31 cellular contexts compared by ENCODE assay signal in the genomic region with DNA sequence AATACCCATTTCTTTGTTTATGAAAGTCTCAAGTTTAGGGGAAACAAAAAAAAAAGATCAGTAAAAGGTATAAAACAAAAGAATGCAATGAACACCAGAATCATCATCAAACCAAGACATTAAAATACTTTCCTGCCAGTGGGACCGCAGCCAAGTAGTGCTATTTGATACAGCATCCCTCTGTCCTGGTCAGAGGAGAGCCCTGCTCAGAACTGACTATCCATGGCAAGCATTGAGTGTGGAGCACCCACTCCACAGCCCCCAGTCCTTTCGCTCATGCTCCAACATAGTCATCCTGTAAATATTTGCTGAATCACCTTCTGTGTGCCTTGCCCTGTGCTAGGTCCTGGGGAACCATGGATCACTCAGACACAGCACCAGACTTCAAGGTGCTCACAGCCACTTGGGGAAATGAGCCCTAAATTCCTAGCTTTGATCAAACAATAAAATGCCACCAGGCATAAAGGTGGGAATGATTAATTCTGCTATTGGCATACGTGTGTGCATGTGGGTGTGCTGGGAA.
"Had no signal": no experiment of that assay in that cellular context is flagged by ENCODE, and none has a peak within 500 bp of the region (broad histone marks: within the 10 kb centered on the region; RNA-seq: fewer than 3 reads in every experiment).

No MANE protein-coding gene starts in this region.

- DNase-seq: activated CD4-positive, alpha-beta memory T cell treated with anti-CD3 and anti-CD28 coated beads for 36 hours; activated CD4-positive, alpha-beta T cell treated with anti-CD3 and anti-CD28 coated beads, Interleukin-2, amount 10 ng/mL, durations not matched to agents 24 days and 14 days; activated CD4-positive, CD25-positive, alpha-beta regulatory T cell treated with anti-CD3 and anti-CD28 coated beads, Interleukin-2, amount 50 U/mL, for 72 hours; activated CD8-positive, alpha-beta memory T cell treated with anti-CD3 and anti-CD28 coated beads, Interleukin-2, amount 50 U/mL, for 4 hours; activated gamma-delta T cell; activated naive CD4-positive, alpha-beta T cell treated with anti-CD3 and anti-CD28 coated beads, Interleukin-2, amount 10 ng/mL, durations not matched to agents 7 days and 5 days; activated naive CD8-positive, alpha-beta T cell treated with anti-CD3 and anti-CD28 coated beads, Interleukin-2, amount 10 ng/mL, durations not matched to agents 7 days and 5 days; activated T-cell treated with anti-CD3 and anti-CD28 coated beads, Interleukin-2, amount 50 U/mL, for 24 hours; dorsolateral prefrontal cortex; effector memory CD4-positive, alpha-beta T cell; erythroblast; hippocampal formation; kidney; left colon; midbrain; naive thymus-derived CD4-positive, alpha-beta T cell; ovary; retina; sigmoid colon; small intestine; stimulated activated CD4-positive, alpha-beta T cell treated with anti-CD3 and anti-CD28 coated beads, Interleukin-4, amount 100 ng/mL, for 24 hours; T1000 had no signal

- H3K27ac Mint-ChIP-seq: activated CD4-positive, alpha-beta memory T cell treated with anti-CD3 and anti-CD28 coated beads for 36 hours; activated CD4-positive, alpha-beta T cell treated with anti-CD3 and anti-CD28 coated beads, Interleukin-2, amount 10 ng/mL, durations not matched to agents 24 days and 14 days; activated naive CD4-positive, alpha-beta T cell treated with anti-CD3 and anti-CD28 coated beads, Interleukin-2, amount 10 ng/mL, durations not matched to agents 7 days and 5 days; activated naive CD8-positive, alpha-beta T cell treated with anti-CD3 and anti-CD28 coated beads, Interleukin-2, amount 10 ng/mL, durations not matched to agents 7 days and 5 days; activated T-cell treated with anti-CD3 and anti-CD28 coated beads, Interleukin-2, amount 50 U/mL, for 24 hours; brain; memory B cell; stimulated activated effector memory CD8-positive, alpha-beta T cell treated with anti-CD3 and anti-CD28 coated beads, Interleukin-12 subunit alpha, Interleukin-12 subunit beta, amount 100 ng/mL, for 72 hours; stimulated activated naive CD8-positive, alpha-beta T cell treated with anti-CD3 and anti-CD28 coated beads, Interleukin-15, Interleukin-2, amounts not matched to agents 100 ng/mL and 50 ng/mL, for 24 hours had no signal

- H3K27ac ChIP-seq: ascending aorta, coronary artery, dorsolateral prefrontal cortex, gastroesophageal sphincter, ovary, prostate gland, sigmoid colon had no signal

- H3K9me3 ChIP-seq: ascending aorta, ovary, prostate gland, sigmoid colon had no signal

- H3K4me1 ChIP-seq: ascending aorta, gastroesophageal sphincter, prostate gland, sigmoid colon had no signal

- H3K9me3 Mint-ChIP-seq: activated naive CD8-positive, alpha-beta T cell treated with anti-CD3 and anti-CD28 coated beads, Interleukin-2, amount 10 ng/mL, durations not matched to agents 7 days and 5 days; activated T-cell treated with anti-CD3 and anti-CD28 coated beads, Interleukin-2, amount 50 U/mL, for 24 hours; stimulated activated effector memory CD8-positive, alpha-beta T cell treated with anti-CD3 and anti-CD28 coated beads, Interleukin-12 subunit alpha, Interleukin-12 subunit beta, amount 100 ng/mL, for 72 hours; stimulated activated naive CD8-positive, alpha-beta T cell treated with anti-CD3 and anti-CD28 coated beads, Interleukin-15, Interleukin-2, amounts not matched to agents 100 ng/mL and 50 ng/mL, for 24 hours had no signal

- H3K36me3 Mint-ChIP-seq: activated CD4-positive, alpha-beta memory T cell treated with anti-CD3 and anti-CD28 coated beads for 36 hours; activated naive CD4-positive, alpha-beta T cell treated with anti-CD3 and anti-CD28 coated beads, Interleukin-2, amount 10 ng/mL, durations not matched to agents 7 days and 5 days; activated naive CD8-positive, alpha-beta T cell treated with anti-CD3 and anti-CD28 coated beads, Interleukin-2, amount 10 ng/mL, durations not matched to agents 7 days and 5 days; brain; stimulated activated effector memory CD8-positive, alpha-beta T cell treated with anti-CD3 and anti-CD28 coated beads, Interleukin-12 subunit alpha, Interleukin-12 subunit beta, amount 100 ng/mL, for 72 hours had no signal

- H3K27me3 ChIP-seq: ascending aorta, cardiac muscle cell, ovary, sigmoid colon had no signal

- FAIRE-seq: kidney, small intestine had no signal

- H3K4me3 Mint-ChIP-seq: activated CD4-positive, alpha-beta memory T cell treated with anti-CD3 and anti-CD28 coated beads for 36 hours; activated CD4-positive, alpha-beta T cell treated with anti-CD3 and anti-CD28 coated beads, Interleukin-2, amount 10 ng/mL, durations not matched to agents 24 days and 14 days; activated naive CD4-positive, alpha-beta T cell treated with anti-CD3 and anti-CD28 coated beads, Interleukin-2, amount 10 ng/mL, durations not matched to agents 7 days and 5 days; activated naive CD8-positive, alpha-beta T cell treated with anti-CD3 and anti-CD28 coated beads, Interleukin-2, amount 10 ng/mL, durations not matched to agents 7 days and 5 days; activated T-cell treated with anti-CD3 and anti-CD28 coated beads, Interleukin-2, amount 50 U/mL, for 24 hours; brain; memory B cell; naive thymus-derived CD4-positive, alpha-beta T cell; stimulated activated effector memory CD8-positive, alpha-beta T cell treated with anti-CD3 and anti-CD28 coated beads, Interleukin-12 subunit alpha, Interleukin-12 subunit beta, amount 100 ng/mL, for 72 hours; stimulated activated naive CD8-positive, alpha-beta T cell treated with anti-CD3 and anti-CD28 coated beads, Interleukin-15, Interleukin-2, amounts not matched to agents 100 ng/mL and 50 ng/mL, for 24 hours had no signal

- H3K4me3 ChIP-seq: ascending aorta, cardiac muscle cell, coronary artery, dorsolateral prefrontal cortex, gastroesophageal sphincter, ovary, prostate gland, sigmoid colon had no signal

- H3K4me1 Mint-ChIP-seq: activated CD4-positive, alpha-beta T cell treated with anti-CD3 and anti-CD28 coated beads, Interleukin-2, amount 10 ng/mL, durations not matched to agents 24 days and 14 days; activated naive CD8-positive, alpha-beta T cell treated with anti-CD3 and anti-CD28 coated beads, Interleukin-2, amount 10 ng/mL, durations not matched to agents 7 days and 5 days; memory B cell; naive thymus-derived CD4-positive, alpha-beta T cell; stimulated activated effector memory CD8-positive, alpha-beta T cell treated with anti-CD3 and anti-CD28 coated beads, Interleukin-12 subunit alpha, Interleukin-12 subunit beta, amount 100 ng/mL, for 72 hours had no signal

- H3K27me3 Mint-ChIP-seq: brain had no signal

- H3K36me3 ChIP-seq: ascending aorta, cardiac muscle cell, gastroesophageal sphincter, ovary, prostate gland, sigmoid colon had no signal

- ATAC-seq: gastroesophageal sphincter; left colon; naive thymus-derived CD4-positive, alpha-beta T cell had no signal
